In genomic region chr17:64975318-64976087, GRCh38 we compare ENCODE assay signal across 1 cellular context.
A peak's percentile ranks its signal among the peaks of the same experiment; 100 is the strongest.
TF ChIP-seq lines count a peak whose summit lies in the region.

No MANE protein-coding gene starts in this region.

TF ChIP-seq in HEK293, 187 proteins besides CTCF, POLR2A, EP300 and RAD21 (continued from another document):
- TF ChIP-seq HOXC10 (CRISPR knock-in tag; IDR thresholded peaks at IDR 0.05) (0 out of 2 replicates have a peak, but pooled peaks have one; percentile 72), ZNF624 (tag by site-specific recombination; IDR thresholded peaks at IDR 0.05) (no peak), ZNF274 (IDR thresholded peaks at IDR 0.05; ENCODE audit: low read length) (no peak), ZNF274 (tag by site-specific recombination; IDR thresholded peaks at IDR 0.05; ENCODE audit: borderline replicate concordance) (no peak), ZBTB7A (tag by site-specific recombination; IDR thresholded peaks at IDR 0.05; ENCODE audit: low read depth) (no peak), ZNF791 (tag by site-specific recombination; IDR thresholded peaks at IDR 0.05) (no peak), ZSCAN5A (tag by site-specific recombination; IDR thresholded peaks at IDR 0.05) (no peak), ZBTB6 (tag by site-specific recombination; IDR thresholded peaks at IDR 0.05) (peak; percentile 92), ZNF664 (tag by site-specific recombination; IDR thresholded peaks at IDR 0.05) (no peak), ZNF610 (tag by site-specific recombination; IDR thresholded peaks at IDR 0.05; ENCODE audit: borderline replicate concordance) (no peak), KLF10 (tag by site-specific recombination; IDR thresholded peaks at IDR 0.05) (peak; percentile 97), YY2 (tag by site-specific recombination; IDR thresholded peaks at IDR 0.05) (no peak), ZNF10 (tag by site-specific recombination; IDR thresholded peaks at IDR 0.05) (no peak), OSR2 (tag by site-specific recombination; IDR thresholded peaks at IDR 0.05) (peak; percentile 43; the same call in 1 of the 2 replicates), ZNF302 (tag by site-specific recombination; IDR thresholded peaks at IDR 0.05; ENCODE audit: low read depth) (no peak), ZFP41 (tag by site-specific recombination; IDR thresholded peaks at IDR 0.05; ENCODE audit: borderline replicate concordance) (no peak), KLF7 (tag by site-specific recombination; IDR thresholded peaks at IDR 0.05; ENCODE audit: borderline replicate concordance) (no peak), ZNF157 (tag by site-specific recombination; IDR thresholded peaks at IDR 0.05) (no peak), WT1 (tag by site-specific recombination; IDR thresholded peaks at IDR 0.05) (no peak), KLF17 (tag by site-specific recombination; IDR thresholded peaks at IDR 0.05) (0 out of 2 replicates have a peak, but pooled peaks have one; percentile 32), ZNF704 (tag by site-specific recombination; IDR thresholded peaks at IDR 0.05) (no peak), ZNF184 (tag by site-specific recombination; IDR thresholded peaks at IDR 0.05) (no peak), ZNF18 (tag by site-specific recombination; IDR thresholded peaks at IDR 0.05) (no peak), ZNF211 (tag by site-specific recombination; IDR thresholded peaks at IDR 0.05; ENCODE audit: low read depth) (no peak), ZBTB26 (tag by site-specific recombination; optimal IDR thresholded peaks at IDR 0.05) (peak; percentile 96), ZNF404 (tag by site-specific recombination; IDR thresholded peaks at IDR 0.05) (no peak), ZBTB49 (tag by site-specific recombination; IDR thresholded peaks at IDR 0.05; ENCODE audit: low read depth) (no peak), ZNF341 (tag by site-specific recombination; IDR thresholded peaks at IDR 0.05; ENCODE audit: low read depth) (no peak; the same call in 1 of the 2 replicates), ZNF324 (tag by site-specific recombination; IDR thresholded peaks at IDR 0.05) (0 out of 2 replicates have a peak, but pooled peaks have one; percentile 33), ZNF548 (tag by site-specific recombination; IDR thresholded peaks at IDR 0.05) (no peak), ZNF768 (tag by site-specific recombination; IDR thresholded peaks at IDR 0.05) (no peak), ZNF692 (tag by site-specific recombination; IDR thresholded peaks at IDR 0.05) (peak; percentile 84), ZNF112 (tag by site-specific recombination; IDR thresholded peaks at IDR 0.05) (no peak), BCL11B (tag by site-specific recombination; IDR thresholded peaks at IDR 0.05; ENCODE audit: low read depth) (no peak), PRDM1 (tag by site-specific recombination; IDR thresholded peaks at IDR 0.05) (no peak), ZNF629 (tag by site-specific recombination; IDR thresholded peaks at IDR 0.05) (peak; percentile 76), ZNF366 (tag by site-specific recombination; conservative IDR thresholded peaks at IDR 0.05) (peak; percentile 25; the same call in 1 of the 2 replicates), ZNF513 (tag by site-specific recombination; IDR thresholded peaks at IDR 0.05) (no peak), ZNF266 (tag by site-specific recombination; IDR thresholded peaks at IDR 0.05; ENCODE audit: low read depth) (no peak), ZNF776 (tag by site-specific recombination; IDR thresholded peaks at IDR 0.05; ENCODE audit: borderline replicate concordance) (no peak), ZNF423 (tag by site-specific recombination; IDR thresholded peaks at IDR 0.05) (peak; percentile 85), SCRT2 (tag by site-specific recombination; IDR thresholded peaks at IDR 0.05) (peak; percentile 48; the same call in 1 of the 2 replicates), ZBTB1 (tag by site-specific recombination; IDR thresholded peaks at IDR 0.05) (no peak), ZNF202 (tag by site-specific recombination; IDR thresholded peaks at IDR 0.05; ENCODE audit: borderline replicate concordance) (no peak)
